ENCODE assay signal across 14 cellular contexts in genomic region chr5:173638126-173638525, GRCh38.
"Had no signal": no experiment of that assay in that cellular context is flagged by ENCODE, and none has a peak within 500 bp of the region (broad histone marks: within the 10 kb centered on the region; RNA-seq: fewer than 3 reads in every experiment).

No MANE protein-coding gene starts in this region.

- DNase-seq: activated CD4-positive, alpha-beta T cell treated with anti-CD3 and anti-CD28 coated beads, Interleukin-2, amount 50 U/mL, for 4 hours; activated naive CD4-positive, alpha-beta T cell treated with anti-CD3 and anti-CD28 coated beads, Interleukin-2, amount 10 ng/mL, durations not matched to agents 7 days and 5 days; effector CD4-positive, alpha-beta T cell; gastrocnemius medialis; mesendoderm; natural killer cell; posterior cingulate gyrus; SJCRH30; stimulated activated CD4-positive, alpha-beta T cell treated with anti-CD3 and anti-CD28 coated beads, Interleukin-12 subunit alpha, Interleukin-12 subunit beta, amount 100 ng/mL, for 4 hours; stimulated activated CD4-positive, alpha-beta T cell treated with anti-CD3 and anti-CD28 coated beads, Interleukin-1b, Interleukin-23, amount 100 ng/mL, for 48 hours; SW 1271 had no signal

- H3K36me3 Mint-ChIP-seq: activated naive CD4-positive, alpha-beta T cell treated with anti-CD3 and anti-CD28 coated beads, Interleukin-2, amount 10 ng/mL, durations not matched to agents 7 days and 5 days; natural killer cell; type B pancreatic cell had no signal

- H3K4me3 Mint-ChIP-seq: activated naive CD4-positive, alpha-beta T cell treated with anti-CD3 and anti-CD28 coated beads, Interleukin-2, amount 10 ng/mL, durations not matched to agents 7 days and 5 days; natural killer cell; type B pancreatic cell had no signal

- H3K27ac Mint-ChIP-seq: activated naive CD4-positive, alpha-beta T cell treated with anti-CD3 and anti-CD28 coated beads, Interleukin-2, amount 10 ng/mL, durations not matched to agents 7 days and 5 days; natural killer cell; type B pancreatic cell had no signal

- H3K9me3 Mint-ChIP-seq: activated naive CD4-positive, alpha-beta T cell treated with anti-CD3 and anti-CD28 coated beads, Interleukin-2, amount 10 ng/mL, durations not matched to agents 7 days and 5 days; natural killer cell; stimulated activated naive CD8-positive, alpha-beta T cell treated with anti-CD3 and anti-CD28 coated beads, Interleukin-15, Interleukin-2, amounts not matched to agents 100 ng/mL and 50 ng/mL, for 24 hours; type B pancreatic cell had no signal

- H3K27me3 Mint-ChIP-seq: type B pancreatic cell had no signal

- H3K4me1 Mint-ChIP-seq: activated naive CD4-positive, alpha-beta T cell treated with anti-CD3 and anti-CD28 coated beads, Interleukin-2, amount 10 ng/mL, durations not matched to agents 7 days and 5 days; natural killer cell had no signal

- ATAC-seq: esophagus mucosa, gastrocnemius medialis, natural killer cell had no signal
